In the genomic region with DNA sequence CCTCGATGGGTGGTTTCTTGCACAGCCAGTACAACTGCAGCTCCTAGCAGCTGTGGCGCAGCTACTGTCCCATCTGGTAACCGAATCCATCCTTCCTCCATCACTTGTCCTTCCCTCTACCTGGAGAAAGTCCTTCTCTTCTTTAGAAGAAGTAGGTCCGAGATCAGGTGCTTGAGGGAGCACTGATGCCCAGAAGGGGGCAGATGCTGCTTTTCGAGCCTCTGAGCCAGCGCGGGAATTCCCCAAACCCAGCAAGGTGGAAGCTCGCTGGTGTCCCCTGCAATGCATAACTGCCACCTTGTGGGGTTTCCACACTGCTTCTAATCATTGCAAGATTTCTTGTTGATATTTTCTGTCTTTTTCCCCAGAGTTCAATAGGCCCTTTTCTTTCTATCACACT, we compare ENCODE assay signal across 8 cellular contexts.
DNase-seq lines count a peak whose midpoint lies in the region; ATAC-seq and TF ChIP-seq lines count a peak whose summit lies in the region.
"Not testable (repeated sequence)": the region's sequence is repeated elsewhere in the genome, so short reads cannot be mapped to it uniquely, and the experiment has no call there.

No MANE protein-coding gene starts in this region.

- not testable (repeated sequence) for H3K18ac ChIP-seq in IMR-90 (ENCODE audit: low read depth, low read length)

- BruUV-seq in IMR-90 (replicated peaks; lab: Mats Ljungman, UMichigan); OCI-LY7 (replicated peaks; lab: Mats Ljungman, UMichigan): not testable (repeated sequence)

- DNase-seq in AG04449 (ENCODE audit: low read depth, low spot score); GM10248 (ENCODE audit: extremely low spot score); IMR-90: not testable (repeated sequence)
- DNase-seq in OCI-LY7 (ENCODE audit: low spot score) = peak; percentile 38
- DNase-seq in activated T-cell treated with anti-CD3 and anti-CD28 coated beads, Interleukin-2, amount 50 U/mL, for 24 hours = peak; percentile 41
- peak; percentile 83 for DNase-seq in endodermal cell
- DNase-seq in memory B cell (ENCODE audit: low spot score in 2 of 2) = peak; percentile 34 to 36
- peak; percentile 7 for DNase-seq in stimulated activated CD8-positive, alpha-beta memory T cell treated with anti-CD3 and anti-CD28 coated beads, Interleukin-12 subunit alpha, Interleukin-12 subunit beta, amount 100 ng/mL, for 1 hour (ENCODE audit: low read depth)

- H3K56ac ChIP-seq in IMR-90 (ENCODE audit: extremely low read depth, insufficient read depth, low read length) = not testable (repeated sequence)

- not testable (repeated sequence) for H4K91ac ChIP-seq in IMR-90 (ENCODE audit: insufficient read depth, low read depth, low read length)

- H3K36me3 ChIP-seq in IMR-90 (ENCODE audit: control insufficient read depth, insufficient read depth, low read length); OCI-LY7 (ENCODE audit: insufficient read depth, low read length); endodermal cell (ENCODE audit: control insufficient read depth, insufficient read depth, low read length): not testable (repeated sequence)

- H3K27ac Mint-ChIP-seq in activated T-cell treated with anti-CD3 and anti-CD28 coated beads, Interleukin-2, amount 50 U/mL, for 24 hours; memory B cell: not testable (repeated sequence)
- H3K27ac Mint-ChIP-seq in endodermal cell = peak overlapping the region; percentile 84

- TF ChIP-seq CTCF in AG04449 (IDR thresholded peaks at IDR 0.05; ENCODE audit: insufficient read depth, low read length, missing control alignments) (peak; percentile 36), GM10248 (IDR thresholded peaks at IDR 0.05; ENCODE audit: control extremely low read depth, extremely low read depth, low read depth, missing control alignments) (peak; percentile 47), IMR-90 (conservative IDR thresholded peaks at IDR 0.05; ENCODE audit: low read depth, low read length) (0 out of 2 replicates have a peak, but pooled peaks have one; percentile 25), OCI-LY7 (conservative IDR thresholded peaks at IDR 0.05; ENCODE audit: low read length) (peak; percentile 33; the same call in 1 of the 2 replicates), endodermal cell (conservative IDR thresholded peaks at IDR 0.05) (peak; percentile 77)

- not testable (repeated sequence) for H3K4ac ChIP-seq in IMR-90 (ENCODE audit: low read depth, low read length)

- H3K79me1 ChIP-seq in IMR-90 (ENCODE audit: low read depth in 1 of 2, low read length in 2 of 2) = not testable (repeated sequence)

- WGBS in IMR-90 (ENCODE audit: extremely low coverage in 2 of 2, insufficient read length in 1 of 2), 2 experiments = no CpG with 5 or more reads among the region's 8 CpGs
- WGBS in endodermal cell (ENCODE audit: insufficient coverage in 1 of 2, insufficient read length in 1 of 2), 2 experiments = 11 to 23% methylated on average over 5 of the region's 8 CpGs

- not testable (repeated sequence) for H3K9ac ChIP-seq in IMR-90 (ENCODE audit: low read depth, low read length); endodermal cell (ENCODE audit: extremely low read depth, low read length, poor library complexity, severe bottlenecking)

- H3K14ac ChIP-seq in IMR-90 (replicated peaks; ENCODE audit: low read depth, low read length) = not testable (repeated sequence)

- in situ Hi-C loops in IMR-90 (cut with MboI; ENCODE audit: low sequenced_read_pairs) = loop anchor here (10.0 kb wide), 1 partner anchor 51 kb away; no protein-coding TSS in a partner anchor

- peak; percentile 26; the same call in 1 of the 2 replicates for TF ChIP-seq RAD21 in IMR-90 (IDR thresholded peaks at IDR 0.05; ENCODE audit: low read length)

- H3K4me2 ChIP-seq in IMR-90 (ENCODE audit: low read depth, low read length); OCI-LY7 (ENCODE audit: low read length): not testable (repeated sequence)

- not testable (repeated sequence) for H3K4me1 Mint-ChIP-seq in activated T-cell treated with anti-CD3 and anti-CD28 coated beads, Interleukin-2, amount 50 U/mL, for 24 hours (ENCODE audit: low read depth); memory B cell
- H3K4me1 Mint-ChIP-seq in endodermal cell = peaks cover 25% of the 10 kb centered on the region

- not testable (repeated sequence) for H3K4me3 Mint-ChIP-seq in activated T-cell treated with anti-CD3 and anti-CD28 coated beads, Interleukin-2, amount 50 U/mL, for 24 hours; endodermal cell; memory B cell

- not testable (repeated sequence) for H2AK9ac ChIP-seq in IMR-90 (replicated peaks; ENCODE audit: low read depth, low read length, poor library complexity)

- POLR2A ChIA-PET in AG04449 (lab: Yijun Ruan, JAX); GM10248 (lab: Yijun Ruan, JAX); IMR-90 (lab: Charles Lee; ENCODE audit: unreplicated experiment); OCI-LY7 (lab: Charles Lee): not testable (repeated sequence)

- not testable (repeated sequence) for H4K20me1 ChIP-seq in IMR-90 (ENCODE audit: insufficient read depth, low read length); OCI-LY7 (ENCODE audit: insufficient read depth, low read length)

- not testable (repeated sequence) for TF ChIP-seq POLR2A in IMR-90 (IDR thresholded peaks at IDR 0.05; ENCODE audit: low read depth, low read length)

- H3K27me3 Mint-ChIP-seq in activated T-cell treated with anti-CD3 and anti-CD28 coated beads, Interleukin-2, amount 50 U/mL, for 24 hours = peaks cover 26% of the 10 kb centered on the region
- H3K27me3 Mint-ChIP-seq in endodermal cell (ENCODE audit: insufficient read depth) = peaks cover 15% of the 10 kb centered on the region
- not testable (repeated sequence) for H3K27me3 Mint-ChIP-seq in memory B cell

- not testable (repeated sequence) for H3K4me3 ChIP-seq in AG04449 (ENCODE audit: low read depth, low read length); IMR-90 (ENCODE audit: insufficient read depth, low read depth, low read length); OCI-LY7 (ENCODE audit: low read depth, low read length, poor library complexity, severe bottlenecking); endodermal cell (ENCODE audit: low read length)

- not testable (repeated sequence) for H3K9me3 ChIP-seq in IMR-90 (ENCODE audit: control insufficient read depth, insufficient read depth, low read length); OCI-LY7 (ENCODE audit: low read length); endodermal cell (ENCODE audit: control insufficient read depth, low read length)

- not testable (repeated sequence) for H3K9me3 Mint-ChIP-seq in activated T-cell treated with anti-CD3 and anti-CD28 coated beads, Interleukin-2, amount 50 U/mL, for 24 hours; endodermal cell; memory B cell

- H4K5ac ChIP-seq in IMR-90 (ENCODE audit: low read depth, low read length) = not testable (repeated sequence)

- H3K79me2 ChIP-seq in OCI-LY7 (ENCODE audit: insufficient read depth, low read depth, low read length) = not testable (repeated sequence)

- dilution Hi-C loops in IMR-90 (cut with HindIII; ENCODE audit: low sequenced_read_pairs, unreplicated experiment) = not testable (repeated sequence)

- H2AK5ac ChIP-seq in IMR-90 (ENCODE audit: low read depth, low read length) = not testable (repeated sequence)

- intact Hi-C loops in IMR-90 (cut with micrococcal nuclease) = loop anchor here (5.0 kb wide), 1 partner anchor 49 kb away; no protein-coding TSS in a partner anchor
- intact Hi-C loops in OCI-LY7 (cut with micrococcal nuclease; ENCODE audit: unreplicated experiment) = loop anchor here (10.0 kb wide), 1 partner anchor 51 kb away; no protein-coding TSS in a partner anchor

- not testable (repeated sequence) for H2BK20ac ChIP-seq in IMR-90 (ENCODE audit: low read depth, low read length)

- not testable (repeated sequence) for H2BK120ac ChIP-seq in IMR-90 (ENCODE audit: low read depth, low read length)

- CTCF ChIA-PET in AG04449 (lab: Yijun Ruan, JAX) (interaction anchor here (4.7 kb wide), 1 partner anchor 49 kb away, joined by 27 read pairs; no protein-coding TSS in a partner anchor), GM10248 (lab: Yijun Ruan, JAX) (interaction anchor here (1.4 kb wide), 1 partner anchor 13 kb away, joined by 4 read pairs; no protein-coding TSS in a partner anchor), IMR-90 (lab: Yijun Ruan, JAX) (interaction anchor here (2.0 kb wide), 1 partner anchor 13 kb away, joined by 4 read pairs; no protein-coding TSS in a partner anchor)
- CTCF ChIA-PET in OCI-LY7 (lab: Charles Lee; ENCODE audit: unreplicated experiment) = not testable (repeated sequence)

- H3K23ac ChIP-seq in IMR-90 (ENCODE audit: low read depth, low read length) = not testable (repeated sequence)

- not testable (repeated sequence) for H2BK15ac ChIP-seq in IMR-90 (ENCODE audit: low read depth, low read length)

- not testable (repeated sequence) for H3K9me2 ChIP-seq in OCI-LY7 (ENCODE audit: insufficient read depth, low read length)

- H3K4me1 ChIP-seq in IMR-90 (ENCODE audit: control insufficient read depth, insufficient read depth, low read length); OCI-LY7 (ENCODE audit: insufficient read depth, low read length, poor library complexity, severe bottlenecking); endodermal cell (ENCODE audit: control insufficient read depth, insufficient read depth, low read length): not testable (repeated sequence)

- H2BK5ac ChIP-seq in IMR-90 (ENCODE audit: low read depth, low read length, poor library complexity, severe bottlenecking) = not testable (repeated sequence)

- H2AFZ ChIP-seq in IMR-90 (replicated peaks; ENCODE audit: low read length, poor library complexity); OCI-LY7 (ENCODE audit: low read length): not testable (repeated sequence)

- not testable (repeated sequence) for H3K36me3 Mint-ChIP-seq in activated T-cell treated with anti-CD3 and anti-CD28 coated beads, Interleukin-2, amount 50 U/mL, for 24 hours (ENCODE audit: low read depth); endodermal cell (ENCODE audit: low read depth); memory B cell

- H3K9me1 ChIP-seq in IMR-90 (ENCODE audit: insufficient read depth, low read length) = not testable (repeated sequence)

- not testable (repeated sequence) for H3K27me3 ChIP-seq in IMR-90 (ENCODE audit: control insufficient read depth, insufficient read depth, low read length); endodermal cell (ENCODE audit: control insufficient read depth, insufficient read depth, low read length, poor library complexity, severe bottlenecking)

- not testable (repeated sequence) for H4K8ac ChIP-seq in IMR-90 (ENCODE audit: low read depth in 2 of 2, low read length in 2 of 2)

- ATAC-seq in IMR-90 (ENCODE audit: low read depth); memory B cell (ENCODE audit: low read depth): not testable (repeated sequence)

- not testable (repeated sequence) for H3K27ac ChIP-seq in IMR-90 (ENCODE audit: insufficient read depth, low read length); OCI-LY7 (ENCODE audit: low read depth, low read length, poor library complexity, severe bottlenecking); endodermal cell (ENCODE audit: low read depth, low read length)

Comparison
In these comparisons a context has a peak if more than half of its experiments do, and no peak if none do; other contexts are left out.
1. CTCF ChIP-seq: peak in every context shown above with its lines; median percentile 77 in endodermal cell; 47 in GM10248; 36 in AG04449; 33 in OCI-LY7; 25 in IMR-90.